ENCODE assay signal across 19 cellular contexts in genomic region chr1:203584507-203584906, GRCh38.
"Had no signal": no experiment of that assay in that cellular context is flagged by ENCODE, and none has a peak within 500 bp of the region (broad histone marks: within the 10 kb centered on the region; RNA-seq: fewer than 3 reads in every experiment).

No MANE protein-coding gene starts in this region.

- DNase-seq: activated CD4-positive, alpha-beta T cell treated with anti-CD3 and anti-CD28 coated beads for 4 hours; activated CD8-positive, alpha-beta memory T cell treated with anti-CD3 and anti-CD28 coated beads, Interleukin-2, amount 50 U/mL, for 4 hours; activated CD8-positive, alpha-beta T cell treated with anti-CD3 and anti-CD28 coated beads for 36 hours; activated gamma-delta T cell treated with Interleukin-2 at 50 U/mL for 16 hours; activated naive CD4-positive, alpha-beta T cell treated with anti-CD3 and anti-CD28 coated beads, Interleukin-2, amount 10 ng/mL, durations not matched to agents 7 days and 5 days; activated naive CD8-positive, alpha-beta T cell treated with anti-CD3 and anti-CD28 coated beads for 36 hours; activated T-cell treated with anti-CD3 and anti-CD28 coated beads, Interleukin-2, amount 50 U/mL, for 72 hours; caudate nucleus; Karpas-422; MM.1S; NCI-H1105; NCI-H1436; NCI-H1694 treated with DMSO at 0.1 percent for 48 hours; NCI-H2029 treated with DMSO at 0.1 percent for 48 hours; NCI-H510A treated with DMSO at 0.1 percent for 48 hours; NCI-H69; PC-3; SHP77 treated with DMSO at 0.1 percent for 48 hours had no signal

- ATAC-seq: activated CD4-positive, CD25-positive, alpha-beta regulatory T cell treated with anti-CD3 and anti-CD28 coated beads, Interleukin-2, amount 50 U/mL, for 24 hours; activated CD8-positive, alpha-beta T cell treated with anti-CD3 and anti-CD28 coated beads for 36 hours; activated T-cell treated with anti-CD3 and anti-CD28 coated beads, Interleukin-2, amount 50 U/mL, for 72 hours; PC-3 had no signal
